ENCODE assay signal across 1 cellular context in the genomic region with DNA sequence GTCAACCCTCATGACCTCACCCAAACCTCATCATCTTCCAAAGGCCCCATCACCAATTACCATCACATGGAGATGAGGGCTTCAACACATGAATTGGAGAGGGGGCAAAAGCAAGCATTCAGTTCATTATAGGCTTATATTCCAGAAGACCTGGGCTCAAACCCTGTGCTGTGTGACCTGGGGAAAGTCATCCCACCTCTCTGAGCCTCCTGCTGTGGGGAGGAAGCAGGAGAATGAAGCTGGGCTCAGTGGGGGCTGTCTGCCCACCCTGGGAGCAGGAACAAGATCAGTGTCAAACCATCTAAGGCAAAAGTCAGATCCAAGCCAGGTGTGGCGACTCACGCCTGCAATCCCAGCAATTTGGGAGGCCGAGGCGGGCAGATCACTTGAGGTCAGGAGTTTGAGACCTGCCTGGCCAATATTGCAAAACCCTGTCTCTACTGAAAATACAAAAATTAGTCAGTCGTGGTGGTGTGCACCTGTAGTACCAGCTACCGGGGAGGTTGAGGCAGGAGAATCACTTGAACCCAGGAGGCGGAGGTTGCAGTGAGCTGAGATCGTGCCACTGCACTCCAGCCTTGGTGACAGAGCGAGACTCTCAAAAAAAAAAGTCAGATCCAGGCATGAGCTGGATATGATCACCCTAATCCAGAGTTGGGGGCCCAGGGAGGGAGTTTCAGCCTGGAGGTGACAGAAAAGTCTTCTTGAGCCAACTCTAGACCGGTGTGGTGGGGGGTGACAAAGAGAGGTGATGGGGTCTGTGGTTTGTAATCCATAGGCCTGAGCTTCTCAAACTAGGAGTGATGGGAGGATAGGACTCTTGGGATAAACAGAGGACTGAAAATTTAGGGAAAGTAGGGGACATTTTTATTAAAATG.
TF ChIP-seq lines count a peak whose summit lies in the region.

No MANE protein-coding gene starts in this region.

TF ChIP-seq in HepG2, 621 proteins besides CTCF, POLR2A, EP300 and RAD21:
- TF ChIP-seq ZNF768 (CRISPR knock-in tag; IDR thresholded peaks at IDR 0.05) = peak; percentile 97
- no peak for TF ChIP-seq FOXP1 (IDR thresholded peaks at IDR 0.05)
- no peak for TF ChIP-seq FOXP1 (CRISPR knock-in tag; IDR thresholded peaks at IDR 0.05)
- TF ChIP-seq ARNT (IDR thresholded peaks at IDR 0.05) = no peak
- TF ChIP-seq ZMYM3 (CRISPR knock-in tag; IDR thresholded peaks at IDR 0.05) = peak; percentile 64
